Comparison of ENCODE assay signal across 8 cellular contexts in genomic region chr4:106238819-106239420, GRCh38.
DNase-seq lines count a peak whose midpoint lies in the region; ATAC-seq and TF ChIP-seq lines count a peak whose summit lies in the region.

No MANE protein-coding gene starts in this region.

- H3K27ac Mint-ChIP-seq in Caco-2 (ENCODE audit: unreplicated experiment) = peak overlapping the region; percentile 12
- H3K27ac Mint-ChIP-seq in chondrocyte (ENCODE audit: unreplicated experiment) = no peak overlapping the region
- no peak overlapping the region for H3K27ac Mint-ChIP-seq in naive thymus-derived CD4-positive, alpha-beta T cell

- H3K36me3 ChIP-seq in Caco-2 (ENCODE audit: control insufficient read depth, insufficient read depth, low read length) = no peaks in the 10 kb centered on the region; the same call in 1 of the 2 replicates
- peaks cover 0 to 18% (median 0%) of the 10 kb centered on the region in 3 experiments for H3K36me3 ChIP-seq in naive thymus-derived CD4-positive, alpha-beta T cell (ENCODE audit: control insufficient read depth in 2 of 3, insufficient read depth in 3 of 3, low read length in 3 of 3)

- intact Hi-C loops in Caco-2 (cut with micrococcal nuclease; ENCODE audit: unreplicated experiment) = loop anchor here (1.0 to 2.0 kb wide), 3 partner anchors 25 to 570 kb away; partner anchors contain the start of genes AIMP1 and TBCK
- intact Hi-C loops in naive thymus-derived CD4-positive, alpha-beta T cell (cut with micrococcal nuclease) = loop anchor here (1.0 to 5.0 kb wide), 3 partner anchors 73 to 1498 kb away; no protein-coding TSS in a partner anchor

- DNase-seq in Caco-2 (peak; percentile 50 to 70), NCI-H526 treated with DMSO at 0.1 percent for 48 hours (lab: John Stamatoyannopoulos, UW) (peak; percentile 6), chondrocyte (ENCODE audit: low spot score) (no peak)
- DNase-seq in naive thymus-derived CD4-positive, alpha-beta T cell = peak in 3 of 9 donors; percentile 1 to 16 (median 5)
- no peak for DNase-seq in activated CD4-positive, alpha-beta T cell treated with anti-CD3 and anti-CD28 coated beads, Interleukin-2, amount 50 U/mL, for 1 hour
- no peak for DNase-seq in activated CD8-positive, alpha-beta memory T cell treated with anti-CD3 and anti-CD28 coated beads, Interleukin-2, amount 50 U/mL, for 4 hours

- CTCF ChIA-PET in Caco-2 (lab: Charles Lee) = interaction anchor here (0.6 to 1.0 kb wide), 3 partner anchors 27 to 67 kb away, joined by 3 read pairs; no protein-coding TSS in a partner anchor
- CTCF ChIA-PET in naive thymus-derived CD4-positive, alpha-beta T cell (lab: Charles Lee) = no interaction called here

- POLR2A ChIA-PET in Caco-2 (lab: Charles Lee) = no interaction called here
- POLR2A ChIA-PET in naive thymus-derived CD4-positive, alpha-beta T cell (lab: Charles Lee) = no interaction called here

- no peaks in the 10 kb centered on the region for H3K27me3 Mint-ChIP-seq in Caco-2 (ENCODE audit: insufficient read depth, unreplicated experiment)
- H3K27me3 Mint-ChIP-seq in chondrocyte (ENCODE audit: low read depth) = no peaks in the 10 kb centered on the region
- H3K27me3 Mint-ChIP-seq in naive thymus-derived CD4-positive, alpha-beta T cell = no peaks in the 10 kb centered on the region

- H3K4me1 ChIP-seq in Caco-2 = no peaks in the 10 kb centered on the region; the same call in 1 of the 2 replicates
- no peaks in the 10 kb centered on the region for H3K4me1 ChIP-seq in naive thymus-derived CD4-positive, alpha-beta T cell (ENCODE audit: control insufficient read depth in 2 of 2, insufficient read depth in 2 of 2, low read length in 2 of 2)

- peaks cover 14% of the 10 kb centered on the region for H3K4me1 Mint-ChIP-seq in Caco-2 (ENCODE audit: low read depth, unreplicated experiment)
- H3K4me1 Mint-ChIP-seq in chondrocyte (ENCODE audit: low read depth) = no peaks in the 10 kb centered on the region
- H3K4me1 Mint-ChIP-seq in naive thymus-derived CD4-positive, alpha-beta T cell = no peaks in the 10 kb centered on the region

- BruUV-seq in Caco-2 (replicated peaks; lab: Mats Ljungman, UMichigan) = no TSS peak

- no peak overlapping the region for H3K4me3 ChIP-seq in Caco-2 (ENCODE audit: low read depth, low read length)
- no peak overlapping the region for H3K4me3 ChIP-seq in naive thymus-derived CD4-positive, alpha-beta T cell (ENCODE audit: low read length)

- ATAC-seq in GM18520 (IDR thresholded peaks at IDR 0.05; ENCODE audit: unreplicated experiment) = peak; percentile 84
- peak; percentile 95 for ATAC-seq in HG02884 (IDR thresholded peaks at IDR 0.05; ENCODE audit: unreplicated experiment)
- peak; percentile 51 for ATAC-seq in naive thymus-derived CD4-positive, alpha-beta T cell

- TF ChIP-seq CTCF in Caco-2 (IDR thresholded peaks at IDR 0.05; ENCODE audit: insufficient read depth in 1 of 2, low read depth in 1 of 2, low read length in 1 of 2, severe bottlenecking in 1 of 2, unreplicated experiment in 1 of 2) (peak; percentile 74 to 81), chondrocyte (IDR thresholded peaks at IDR 0.05) (peak; percentile 77)

- no peaks in the 10 kb centered on the region for H3K9me3 Mint-ChIP-seq in Caco-2 (ENCODE audit: unreplicated experiment)
- peaks cover 2% of the 10 kb centered on the region for H3K9me3 Mint-ChIP-seq in chondrocyte (ENCODE audit: low read depth)
- H3K9me3 Mint-ChIP-seq in naive thymus-derived CD4-positive, alpha-beta T cell = no peaks in the 10 kb centered on the region

- H3K4me3 Mint-ChIP-seq in Caco-2 (ENCODE audit: unreplicated experiment) = no peak overlapping the region
- no peak overlapping the region for H3K4me3 Mint-ChIP-seq in chondrocyte (ENCODE audit: unreplicated experiment)
- no peak overlapping the region for H3K4me3 Mint-ChIP-seq in naive thymus-derived CD4-positive, alpha-beta T cell

- no peaks in the 10 kb centered on the region for H3K9me3 ChIP-seq in Caco-2
- no peaks in the 10 kb centered on the region for H3K9me3 ChIP-seq in naive thymus-derived CD4-positive, alpha-beta T cell (ENCODE audit: control insufficient read depth in 2 of 3, low read length in 3 of 3)

- H3K27ac ChIP-seq in naive thymus-derived CD4-positive, alpha-beta T cell (ENCODE audit: low read depth, low read length) = no peak overlapping the region

- peaks cover 21% of the 10 kb centered on the region for H3K36me3 Mint-ChIP-seq in Caco-2 (ENCODE audit: insufficient read depth, unreplicated experiment)
- H3K36me3 Mint-ChIP-seq in chondrocyte (ENCODE audit: low read depth) = peaks cover 11% of the 10 kb centered on the region
- peaks cover 0 to 33% (median 26%) of the 10 kb centered on the region in 5 donors for H3K36me3 Mint-ChIP-seq in naive thymus-derived CD4-positive, alpha-beta T cell

- H3K27me3 ChIP-seq in Caco-2 (replicated peaks; ENCODE audit: control insufficient read depth, insufficient read depth, low read length) = no peaks in the 10 kb centered on the region
- no peaks in the 10 kb centered on the region for H3K27me3 ChIP-seq in naive thymus-derived CD4-positive, alpha-beta T cell (ENCODE audit: control insufficient read depth in 2 of 2, insufficient read depth in 2 of 2, low read length in 2 of 2)

Comparison
In these comparisons a context has a peak if more than half of its experiments do, and no peak if none do; other contexts are left out.
1. DNase-seq: peak in Caco-2 (2 of 2) and NCI-H526 treated with DMSO at 0.1 percent for 48 hours (single experiment); none in chondrocyte (single experiment), activated CD4-positive, alpha-beta T cell treated with anti-CD3 and anti-CD28 coated beads, Interleukin-2, amount 50 U/mL, for 1 hour (single experiment) and activated CD8-positive, alpha-beta memory T cell treated with anti-CD3 and anti-CD28 coated beads, Interleukin-2, amount 50 U/mL, for 4 hours (single experiment).
2. Peak in every context shown above with its lines, with median percentiles within 50 percentile points of each other: ATAC-seq.